Comparison of ENCODE assay signal across 8 cellular contexts in genomic region chr6:100116409-100117194, GRCh38.
DNase-seq lines count a peak whose midpoint lies in the region; TF ChIP-seq lines count a peak whose summit lies in the region.

No MANE protein-coding gene starts in this region.

- no peak overlapping the region for H2AFZ ChIP-seq in parathyroid adenoma

- H3K27me3 Mint-ChIP-seq in HFFc6 (ENCODE audit: insufficient read depth): no peaks in the 10 kb centered on the region

- peaks cover 24% of the 10 kb centered on the region for H3K4me1 Mint-ChIP-seq in HFFc6 (ENCODE audit: low read depth)

- H3K4me2 ChIP-seq in parathyroid adenoma (ENCODE audit: low read length): no peak overlapping the region

- no peaks in the 10 kb centered on the region for H3K4me1 ChIP-seq in parathyroid adenoma
- no peaks in the 10 kb centered on the region for H3K4me1 ChIP-seq in effector memory CD4-positive, alpha-beta T cell (ENCODE audit: control insufficient read depth, insufficient read depth, low read length, poor library complexity, severe bottlenecking)

- H3K4me3 ChIP-seq in AG04450 (ENCODE audit: low read depth, low read length): no peak overlapping the region
- no peak overlapping the region for H3K4me3 ChIP-seq in fibroblast of mammary gland (ENCODE audit: control insufficient read depth, low read depth, low read length)
- no peak overlapping the region for H3K4me3 ChIP-seq in parathyroid adenoma (ENCODE audit: low read depth, low read length)
- H3K4me3 ChIP-seq in effector memory CD4-positive, alpha-beta T cell (ENCODE audit: insufficient read depth, low read depth, low read length, poor library complexity, severe bottlenecking): no peak overlapping the region

- H3K36me3 ChIP-seq in parathyroid adenoma (ENCODE audit: control insufficient read depth, insufficient read depth, low read length): no peaks in the 10 kb centered on the region
- no peaks in the 10 kb centered on the region for H3K36me3 ChIP-seq in effector memory CD4-positive, alpha-beta T cell (ENCODE audit: control insufficient read depth, insufficient read depth, low read length)

- no peaks in the 10 kb centered on the region for H3K79me2 ChIP-seq in parathyroid adenoma

- H3K9me3 Mint-ChIP-seq in HFFc6: no peaks in the 10 kb centered on the region

- TF ChIP-seq CTCF in AG04450 (IDR thresholded peaks at IDR 0.05; ENCODE audit: low read depth, low read length) (peak; percentile 83), GM10248 (IDR thresholded peaks at IDR 0.05; ENCODE audit: control extremely low read depth, extremely low read depth, low read depth, missing control alignments) (peak; percentile 50), HFFc6 (IDR thresholded peaks at IDR 0.05) (peak; percentile 95), fibroblast of mammary gland (conservative IDR thresholded peaks at IDR 0.05; ENCODE audit: control insufficient read depth, insufficient read depth, low read depth, low read length) (peak; percentile 86), parathyroid adenoma (IDR thresholded peaks at IDR 0.05) (peak; percentile 39)

- H3K27ac ChIP-seq in AG04450 (ENCODE audit: low read depth, low read length): no peak overlapping the region
- H3K27ac ChIP-seq in parathyroid adenoma: no peak overlapping the region
- H3K27ac ChIP-seq in effector memory CD4-positive, alpha-beta T cell (ENCODE audit: insufficient read depth, low read length, poor library complexity, severe bottlenecking): no peak overlapping the region

- no peaks in the 10 kb centered on the region for H3K36me3 Mint-ChIP-seq in HFFc6 (ENCODE audit: low read depth)

- DNase-seq in AG04450 (ENCODE audit: low read depth, low spot score): peak; percentile 52
- DNase-seq in GM10248 (ENCODE audit: extremely low spot score): peak; percentile 26
- DNase-seq in HFFc6: peak; percentile 74
- DNase-seq in NCI-H146 treated with DMSO at 0.1 percent for 48 hours (lab: John Stamatoyannopoulos, UW; ENCODE audit: unreplicated experiment): peak; percentile 20
- DNase-seq in T1000 (lab: John Stamatoyannopoulos, UW): peak; percentile 28
- peak; percentile 85 for DNase-seq in fibroblast of mammary gland (ENCODE audit: low read depth)
- no peak for DNase-seq in effector memory CD4-positive, alpha-beta T cell

- H3K27ac Mint-ChIP-seq in HFFc6: no peak overlapping the region

- H3K9me3 ChIP-seq in AG04450 (ENCODE audit: control insufficient read depth, insufficient read depth, low read length) (no peaks in the 10 kb centered on the region), parathyroid adenoma (ENCODE audit: control insufficient read depth, low read length) (no peaks in the 10 kb centered on the region)
- H3K9me3 ChIP-seq in effector memory CD4-positive, alpha-beta T cell (ENCODE audit: control insufficient read depth, low read length): no peaks in the 10 kb centered on the region

- CTCF ChIA-PET in AG04450 (lab: Charles Lee): interaction anchor here (0.7 to 4.2 kb wide), 45 partner anchors 9 to 609 kb away, joined by 3 to 90 read pairs (median 4); no protein-coding TSS in a partner anchor
- CTCF ChIA-PET in GM10248 (lab: Yijun Ruan, JAX): interaction anchor here (0.9 to 4.5 kb wide), 23 partner anchors 9 to 764 kb away, joined by 3 to 15 read pairs (median 4); partner anchors contain the start of gene ASCC3

- H3K27me3 ChIP-seq in AG04450 (ENCODE audit: control insufficient read depth, insufficient read depth, low read length) (peaks cover 30% of the 10 kb centered on the region), parathyroid adenoma (ENCODE audit: control insufficient read depth, insufficient read depth, low read length) (no peaks in the 10 kb centered on the region)
- no peaks in the 10 kb centered on the region for H3K27me3 ChIP-seq in effector memory CD4-positive, alpha-beta T cell (replicated peaks; ENCODE audit: control insufficient read depth, insufficient read depth, low read length, poor library complexity, severe bottlenecking)

- POLR2A ChIA-PET in AG04450 (lab: Yijun Ruan, JAX): no interaction called here
- POLR2A ChIA-PET in GM10248 (lab: Yijun Ruan, JAX): no interaction called here

- no peak overlapping the region for H3K9ac ChIP-seq in parathyroid adenoma

- no peak overlapping the region for H3K4me3 Mint-ChIP-seq in HFFc6

Comparison
In these comparisons a context has a peak if more than half of its experiments do, and no peak if none do; other contexts are left out.
1. DNase-seq: peak in AG04450 (single experiment), GM10248 (single experiment), HFFc6 (single experiment), NCI-H146 treated with DMSO at 0.1 percent for 48 hours (single experiment), T1000 (single experiment) and fibroblast of mammary gland (single experiment); none in effector memory CD4-positive, alpha-beta T cell (0 of 3).
2. CTCF ChIP-seq: peak in every context shown above with its lines; median percentile 95 in HFFc6; 86 in fibroblast of mammary gland; 83 in AG04450; 50 in GM10248; 39 in parathyroid adenoma.